Comparison of ENCODE assay signal across 2 cellular contexts in the genomic region with DNA sequence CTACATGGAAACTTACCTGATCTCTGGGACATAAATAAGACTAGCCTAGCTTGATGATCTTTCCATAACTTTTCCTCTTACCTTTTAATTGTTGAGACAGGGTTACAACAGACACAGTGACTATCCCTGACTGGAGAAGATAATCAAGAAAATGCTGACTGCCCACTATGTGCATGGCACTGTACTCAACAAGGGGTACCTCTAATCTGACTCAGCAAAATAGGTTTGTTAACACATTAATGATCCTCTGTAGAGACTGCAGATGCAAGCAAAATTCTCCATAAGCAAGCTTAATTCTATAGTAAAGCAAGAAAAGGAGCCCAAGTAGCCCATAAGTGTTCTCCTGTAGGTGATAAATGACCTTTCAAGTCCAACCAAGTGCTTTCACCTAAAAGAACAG.
TF ChIP-seq lines count a peak whose summit lies in the region.

No MANE protein-coding gene starts in this region.

TF ChIP-seq in IMR-90, 13 proteins besides CTCF, POLR2A, EP300 and RAD21:
- TF ChIP-seq FOS (IDR thresholded peaks at IDR 0.05; ENCODE audit: low read depth, low read length): no peak
- no peak for TF ChIP-seq RCOR1 (IDR thresholded peaks at IDR 0.05; ENCODE audit: insufficient replicate concordance, low read length)
- no peak for TF ChIP-seq SMC3 (IDR thresholded peaks at IDR 0.05; ENCODE audit: low read depth, low read length)
- TF ChIP-seq BHLHE40 (IDR thresholded peaks at IDR 0.05; ENCODE audit: low read depth, low read length): no peak
- TF ChIP-seq MAFK (IDR thresholded peaks at IDR 0.05; ENCODE audit: low read depth, low read length): peak; percentile 83

TF ChIP-seq in H1, 55 proteins besides CTCF, POLR2A, EP300 and RAD21:
- TF ChIP-seq BACH1 (IDR thresholded peaks at IDR 0.05; ENCODE audit: low read length): peak; percentile 53; the same call in 1 of the 2 replicates
- TF ChIP-seq RBBP5 (IDR thresholded peaks at IDR 0.05; ENCODE audit: borderline replicate concordance, low read depth, low read length): no peak
